In the genomic region with DNA sequence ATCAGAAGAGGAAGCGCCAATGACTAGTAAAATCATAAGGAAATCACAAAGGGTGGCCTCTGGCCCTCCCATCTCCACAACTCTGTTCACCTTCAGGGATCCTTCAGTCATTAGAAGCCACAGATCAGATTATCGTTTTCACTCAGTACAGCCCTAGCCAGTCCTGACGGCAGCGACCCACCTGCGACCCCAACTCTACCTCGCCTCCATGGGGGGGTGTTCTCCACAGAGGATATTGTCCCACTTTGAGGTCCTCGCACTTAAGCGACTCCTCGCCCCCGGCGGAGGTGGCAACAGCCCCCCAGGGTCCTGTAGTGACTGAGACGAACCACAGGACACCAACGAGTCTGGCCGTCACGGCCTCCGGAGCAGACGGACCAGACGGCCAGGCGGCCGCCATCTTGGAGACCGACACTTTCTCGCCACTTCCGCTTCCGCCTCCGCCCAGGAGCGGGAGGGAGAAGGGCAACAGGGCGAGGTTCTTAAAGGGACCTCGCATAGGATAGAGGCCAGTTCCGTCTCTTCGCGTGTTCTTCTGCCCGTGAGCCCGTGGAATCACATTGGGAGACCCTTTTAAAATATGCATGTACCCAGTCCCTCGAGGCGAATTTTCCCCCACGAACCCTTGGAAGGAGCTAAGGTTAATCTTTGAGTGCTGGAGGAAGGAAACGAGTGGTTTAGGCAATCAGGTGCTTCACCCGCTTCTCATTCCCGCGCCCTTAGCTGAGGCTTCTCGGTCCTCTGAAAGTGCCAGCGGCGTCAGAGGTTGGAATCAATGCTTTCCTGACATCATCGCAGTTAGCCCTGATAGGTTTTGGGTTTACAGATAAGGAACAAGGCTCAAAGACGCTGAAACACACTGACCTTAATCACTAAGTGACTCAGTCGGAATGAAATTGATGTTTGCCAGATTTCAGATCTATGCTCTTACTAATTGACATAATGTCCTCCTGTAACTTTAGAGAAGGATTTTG, we compare ENCODE assay signal across 8 cellular contexts. TPM values are rescaled to one million over a fixed set of nuclear protein-coding genes. Genes with fewer than 3 reads are reported as not detected.
DNase-seq lines count a peak whose midpoint lies in the region; ATAC-seq, FAIRE-seq and TF ChIP-seq lines count a peak whose summit lies in the region.

A gene (minus strand): TSS at position 421 of the 974 bp plus-strand sequence. CDS start 21 bp downstream, at position 400.

- H3K36me3 Mint-ChIP-seq in CD8-positive, alpha-beta memory T cell = peaks cover 0 to 27% (median 2%) of the 10 kb centered on the region in 3 donors

- H3K27me3 Mint-ChIP-seq in CD8-positive, alpha-beta memory T cell = peaks cover 0 to 2% of the 10 kb centered on the region in 2 donors

- peaks cover 20% of the 10 kb centered on the region for H3K4me1 ChIP-seq in CD8-positive, alpha-beta memory T cell (ENCODE audit: insufficient read depth, low read length)
- no peaks in the 10 kb centered on the region for H3K4me1 ChIP-seq in H1 (replicated peaks in 1 of 4; ENCODE audit: control insufficient read depth in 3 of 4, insufficient read depth in 4 of 4, low read length in 3 of 4)
- H3K4me1 ChIP-seq in mesenchymal stem cell (ENCODE audit: control insufficient read depth, insufficient read depth, low read depth, low read length) = peaks cover 3% of the 10 kb centered on the region

- H2BK15ac ChIP-seq in H1 (ENCODE audit: low read length) (no peak within 1 kb of the TSS), mesenchymal stem cell (ENCODE audit: low read depth, poor library complexity, severe bottlenecking) (no peak within 1 kb of the TSS)

- peak within 1 kb of the TSS; percentile 76 for H2BK5ac ChIP-seq in H1 (ENCODE audit: low read depth, low read length)
- H2BK5ac ChIP-seq in mesenchymal stem cell (ENCODE audit: low read depth, low read length, poor library complexity, severe bottlenecking) = no peak within 1 kb of the TSS

- H2BK12ac ChIP-seq in H1 (ENCODE audit: low read depth, low read length) (peak within 1 kb of the TSS; percentile 19; the same call in 1 of the 2 replicates), mesenchymal stem cell (ENCODE audit: low read length in 2 of 2) (no peak within 1 kb of the TSS)

- 2% methylated on average over 46 of the region's 46 CpGs; no CpG with 5 or more reads in 1 of the 2 experiments for WGBS in H1 (ENCODE audit: extremely low coverage in 1 of 2, insufficient coverage in 1 of 2, insufficient read length in 1 of 2, insufficient replicate concordance in 2 of 2, low coverage in 1 of 2, low lambda C conversion rate in 2 of 2, missing lambda C conversion rate in 1 of 2), 2 experiments
- under 1% methylated on average over 44 of the region's 46 CpGs for WGBS in mesenchymal stem cell

- peak within 1 kb of the TSS; percentile 92 for H3K27ac ChIP-seq in CD8-positive, alpha-beta memory T cell (ENCODE audit: low read depth, low read length)
- H3K27ac ChIP-seq in H1 (ENCODE audit: low read depth, low read length) (peak within 1 kb of the TSS; percentile 84), mesenchymal stem cell (ENCODE audit: low read length, poor library complexity, severe bottlenecking) (peak within 1 kb of the TSS; percentile 27)

- peaks cover 24 to 45% (median 44%) of the 10 kb centered on the region in 3 donors for H3K4me1 Mint-ChIP-seq in CD8-positive, alpha-beta memory T cell

- no peaks in the 10 kb centered on the region for H3K36me3 ChIP-seq in CD8-positive, alpha-beta memory T cell (ENCODE audit: insufficient read depth, low read length)
- no peaks in the 10 kb centered on the region for H3K36me3 ChIP-seq in H1 (ENCODE audit: control insufficient read depth in 2 of 4, insufficient read depth in 4 of 4, low read length in 3 of 4)
- H3K36me3 ChIP-seq in mesenchymal stem cell (ENCODE audit: control insufficient read depth in 1 of 2, insufficient read depth in 2 of 2, low read depth in 1 of 2, low read length in 2 of 2) = peaks cover 4 to 7% of the 10 kb centered on the region in 2 experiments

- CTCF ChIA-PET in CD8-positive, alpha-beta memory T cell (lab: Charles Lee) = no interaction called here
- CTCF ChIA-PET in H1 (lab: Charles Lee; ENCODE audit: partially characterized antibody) = interaction anchor here (0.6 kb wide), 1 partner anchor 668 kb away, joined by 3 read pairs; no protein-coding TSS in a partner anchor

- H4K8ac ChIP-seq in H1 (ENCODE audit: extremely low read depth, insufficient read depth, low read length) = peak within 1 kb of the TSS; percentile 100
- peak within 1 kb of the TSS; percentile 85 for H4K8ac ChIP-seq in mesenchymal stem cell (ENCODE audit: low read length)

- H2AK5ac ChIP-seq in H1 (ENCODE audit: low read depth, low read length) = no peak within 1 kb of the TSS
- H2AK5ac ChIP-seq in mesenchymal stem cell (ENCODE audit: low read length, severe bottlenecking) = no peak within 1 kb of the TSS

- H3K23ac ChIP-seq in H1 (ENCODE audit: insufficient read length) (peak within 1 kb of the TSS; percentile 23), mesenchymal stem cell (ENCODE audit: low read length in 2 of 2) (no peak within 1 kb of the TSS)

- peaks cover 5 to 27% of the 10 kb centered on the region in 2 experiments; a peak in 3 of 4 replicates for H3K79me2 ChIP-seq in H1 (ENCODE audit: control insufficient read depth in 1 of 2, insufficient read depth in 2 of 2, low read length in 2 of 2)

- H3K14ac ChIP-seq in H1 (ENCODE audit: insufficient read length) (no peak within 1 kb of the TSS), mesenchymal stem cell (ENCODE audit: low read length in 2 of 2) (peak within 1 kb of the TSS in 1 of 2 experiments; percentile 29)

- H4K20me1 ChIP-seq in H1 (replicated peaks in 1 of 2; ENCODE audit: control insufficient read depth in 1 of 2, insufficient read depth in 2 of 2, low read length in 2 of 2) = no peaks in the 10 kb centered on the region

- H3K4me2 ChIP-seq in H1 (ENCODE audit: insufficient read depth in 1 of 2, low read depth in 2 of 2, low read length in 2 of 2) (peak within 1 kb of the TSS; percentile 66 to 80), mesenchymal stem cell (ENCODE audit: low read length, poor library complexity, severe bottlenecking) (peak within 1 kb of the TSS; percentile 76)

- TF ChIP-seq RAD21 in H1 (IDR thresholded peaks at IDR 0.05 in 1 of 2, conservative IDR thresholded peaks at IDR 0.05 in 1 of 2; ENCODE audit: low read depth in 2 of 2, low read length in 2 of 2) = no peak

- no peaks in the 10 kb centered on the region for H3K9me3 ChIP-seq in CD8-positive, alpha-beta memory T cell (ENCODE audit: low read length)
- H3K9me3 ChIP-seq in H1 (ENCODE audit: insufficient read depth in 2 of 2, low read depth in 1 of 2, low read length in 1 of 2) = no peaks in the 10 kb centered on the region
- no peaks in the 10 kb centered on the region for H3K9me3 ChIP-seq in mesenchymal stem cell (ENCODE audit: control insufficient read depth, low read length)

- peak; percentile 100 for ATAC-seq in GM19468 (IDR thresholded peaks at IDR 0.05; ENCODE audit: extremely low read depth, unreplicated experiment)

- H2BK20ac ChIP-seq in H1 (ENCODE audit: low read length) = no peak within 1 kb of the TSS

- H3K27ac Mint-ChIP-seq in CD8-positive, alpha-beta memory T cell = peak within 1 kb of the TSS; percentile 94 to 100 (median 98)

- no peaks in the 10 kb centered on the region for H3K27me3 ChIP-seq in CD8-positive, alpha-beta memory T cell (ENCODE audit: insufficient read depth, low read length, poor library complexity, severe bottlenecking)
- no peaks in the 10 kb centered on the region for H3K27me3 ChIP-seq in H1 (replicated peaks in 1 of 4; ENCODE audit: control insufficient read depth in 3 of 4, extremely low read depth in 1 of 4, insufficient read depth in 3 of 4, low read length in 3 of 4)
- no peaks in the 10 kb centered on the region for H3K27me3 ChIP-seq in mesenchymal stem cell (ENCODE audit: control insufficient read depth in 1 of 2, insufficient read depth in 1 of 2, low read length in 2 of 2)

- H3K4ac ChIP-seq in H1 (replicated peaks; ENCODE audit: insufficient read length, low read depth, low read length) (no peak within 1 kb of the TSS), mesenchymal stem cell (ENCODE audit: low read depth in 1 of 2, low read length in 2 of 2) (peak within 1 kb of the TSS; percentile 73 to 84)

- TF ChIP-seq POLR2A in H1 (IDR thresholded peaks at IDR 0.05; ENCODE audit: control extremely low read depth in 1 of 2, low read depth in 2 of 2, low read length in 2 of 2) = peak; percentile 98 to 100

- peak within 1 kb of the TSS; percentile 93 for H3K18ac ChIP-seq in H1 (ENCODE audit: extremely low read depth, low read length)
- H3K18ac ChIP-seq in mesenchymal stem cell (ENCODE audit: low read depth in 1 of 2, low read length in 2 of 2) = peak within 1 kb of the TSS; percentile 56 to 81

- H3K4me3 ChIP-seq in CD8-positive, alpha-beta memory T cell (ENCODE audit: low read length) = peak within 1 kb of the TSS; percentile 98
- H3K4me3 ChIP-seq in H1 (ENCODE audit: extremely low read depth in 1 of 4, insufficient read depth in 2 of 4, low read depth in 3 of 4, low read length in 4 of 4) (peak within 1 kb of the TSS; percentile 67 to 99 (median 96)), mesenchymal stem cell (ENCODE audit: insufficient read depth in 1 of 2, low read depth in 1 of 2, low read length in 2 of 2) (peak within 1 kb of the TSS; percentile 79 to 93)

- peak within 1 kb of the TSS; percentile 67 to 91 (median 86) for H3K9ac ChIP-seq in H1 (replicated peaks in 1 of 4; ENCODE audit: extremely low read depth in 1 of 4, low read depth in 3 of 4, low read length in 3 of 4)
- peak within 1 kb of the TSS; percentile 98 for H3K9ac ChIP-seq in mesenchymal stem cell (ENCODE audit: low read length)

- POLR2A ChIA-PET in CD8-positive, alpha-beta memory T cell (lab: Charles Lee) = interaction anchor here (0.6 to 1.4 kb wide), 3 partner anchors 11 to 58 kb away, joined by 3 to 6 read pairs (median 3); no protein-coding TSS in a partner anchor
- POLR2A ChIA-PET in H1 (lab: Charles Lee; ENCODE audit: partially characterized antibody) = interaction anchor here (0.6 to 2.2 kb wide), 5 partner anchors 14 to 159 kb away, joined by 3 to 6 read pairs (median 3); no protein-coding TSS in a partner anchor

- DNase-seq in CD8-positive, alpha-beta memory T cell = peak; percentile 77 to 90 (median 84)
- DNase-seq in HS-5 (ENCODE audit: low read depth) = peak; percentile 78
- DNase-seq in NK-92 treated with Interleukin-12 subunit alpha and Interleukin-12 subunit beta, amount 100 ng/mL, for 24 hours (lab: John Stamatoyannopoulos, UW) = peak; percentile 80
- DNase-seq in activated CD8-positive, alpha-beta memory T cell treated with anti-CD3 and anti-CD28 coated beads for 4 hours (ENCODE audit: low read depth in 2 of 2) = peak; percentile 73 to 76
- peak; percentile 73 to 87 for DNase-seq in H1 (ENCODE audit: low read depth in 1 of 2, low spot score in 2 of 2)
- DNase-seq in mesenchymal stem cell = peak; percentile 91
- DNase-seq in stimulated activated CD8-positive, alpha-beta memory T cell treated with anti-CD3 and anti-CD28 coated beads, Interleukin-12 subunit alpha, Interleukin-12 subunit beta, amount 100 ng/mL, for 4 hours (ENCODE audit: low read depth) = peak; percentile 77

- no peaks in the 10 kb centered on the region for H3K79me1 ChIP-seq in H1 (ENCODE audit: low read depth, low read length)
- peaks cover 1% of the 10 kb centered on the region for H3K79me1 ChIP-seq in mesenchymal stem cell (replicated peaks; ENCODE audit: low read length, poor library complexity, severe bottlenecking)

- peak within 1 kb of the TSS; percentile 95 for H4K5ac ChIP-seq in H1 (ENCODE audit: insufficient read length, low read depth, low read length)

- FAIRE-seq in H1 (lab: Jason Lieb, UNC) = peak; percentile 7

- peak within 1 kb of the TSS; percentile 91 to 99 (median 97) for H3K4me3 Mint-ChIP-seq in CD8-positive, alpha-beta memory T cell

- no peaks in the 10 kb centered on the region for H3K9me3 Mint-ChIP-seq in CD8-positive, alpha-beta memory T cell

- TF ChIP-seq CTCF in H1 (IDR thresholded peaks at IDR 0.05; ENCODE audit: control extremely low read depth in 1 of 3, insufficient read depth in 1 of 3, low read depth in 1 of 3, low read length in 3 of 3) = no peak

- TF ChIP-seq EP300 in H1 (IDR thresholded peaks at IDR 0.05; ENCODE audit: borderline replicate concordance in 1 of 2, low read depth in 2 of 2, low read length in 2 of 2) = no peak

- H3K56ac ChIP-seq in H1 (replicated peaks; ENCODE audit: insufficient read length, low read depth, low read length) = peak within 1 kb of the TSS; percentile 37

- peak within 1 kb of the TSS; percentile 72 for H4K91ac ChIP-seq in H1 (replicated peaks; ENCODE audit: insufficient read length, low read length)
- H4K91ac ChIP-seq in mesenchymal stem cell (ENCODE audit: low read length) = peak within 1 kb of the TSS; percentile 34

- H2BK120ac ChIP-seq in H1 (replicated peaks; ENCODE audit: low read depth, low read length) (no peak within 1 kb of the TSS), mesenchymal stem cell (ENCODE audit: low read depth, low read length) (peak within 1 kb of the TSS; percentile 57)

- peak within 1 kb of the TSS; percentile 91 for H2AFZ ChIP-seq in H1 (ENCODE audit: low read length)
- peak within 1 kb of the TSS; percentile 65 for H2AFZ ChIP-seq in mesenchymal stem cell (ENCODE audit: low read depth, low read length)

- no peaks in the 10 kb centered on the region for H3K23me2 ChIP-seq in H1 (ENCODE audit: low read depth, low read length)

RNA-seq across cellular contexts. Expression of the gene that starts here (rescaled TPM):
- total RNA-seq in CD8-positive, alpha-beta memory T cell = 10 to 100 TPM; 30.1 to 32.5 TPM
- 37.1 TPM for polyA plus RNA-seq in CD8-positive, alpha-beta memory T cell
- 17.7 and 21.1 TPM in 2 replicates for total RNA-seq in H1 (2021; fragmentation: NEBNext Ultra II Directional; extraction: Animal tissue kit (Norgen Biotek cat#: 25700))
- 20.5 and 25.8 TPM in 2 replicates for polyA plus RNA-seq in H1 (2011; rRNA removed)
- polyA plus RNA-seq in H1 (2011; cell fraction: cytosol; rRNA removed) = 24.0 TPM
- 18.7 TPM for polyA plus RNA-seq in H1 (2011; cell fraction: nucleus; rRNA removed)
- 13.2 to 19.1 TPM (median 15.5 TPM) in 4 replicates for polyA plus RNA-seq in H1 (2012, experiment 1 of 2)
- polyA plus RNA-seq in H1 (2012, experiment 2 of 2) = 17.2 TPM
- polyA plus RNA-seq in H1 (2013, experiment 1 of 2) = 27.2 TPM
- polyA plus RNA-seq in H1 (2013, experiment 2 of 2) = 24.2 TPM
- 11.3 and 12.2 TPM in 2 replicates for polyA minus RNA-seq in H1 (2011; rRNA and poly(A)+ RNA removed)
- 10.7 TPM for polyA minus RNA-seq in H1 (2011; cell fraction: cytosol; rRNA and poly(A)+ RNA removed)
- polyA minus RNA-seq in H1 (2011; cell fraction: nucleus; rRNA and poly(A)+ RNA removed) = 32.3 TPM
- 54.0 TPM for polyA plus RNA-seq in mesenchymal stem cell (2013, experiment 1 of 2)
- 60.0 TPM for polyA plus RNA-seq in mesenchymal stem cell (2013, experiment 2 of 2)

Comparison
In these comparisons a context has a peak if more than half of its experiments do, and no peak if none do; other contexts are left out.
1. Peak in every context shown above with its lines: DNase-seq, ATAC-seq, H3K4me3 ChIP-seq and H3K27ac ChIP-seq.
2. H3K27ac ChIP-seq: peak in every context shown above with its lines; median percentile 92 in CD8-positive, alpha-beta memory T cell; 84 in H1; 27 in mesenchymal stem cell.